Comparison of ENCODE assay signal across 9 cellular contexts in genomic region chr14:49962616-49963015, GRCh38.
DNase-seq lines count a peak whose midpoint lies in the region; ATAC-seq and FAIRE-seq lines count a peak whose summit lies in the region.
"Had no signal": no experiment of that assay in that cellular context is flagged by ENCODE, and none has a peak within 500 bp of the region (broad histone marks: within the 10 kb centered on the region; RNA-seq: fewer than 3 reads in every experiment).

No MANE protein-coding gene starts in this region.

- ATAC-seq in HG02938 (IDR thresholded peaks at IDR 0.05; ENCODE audit: unreplicated experiment), result peak; percentile 46

- no peaks in the 10 kb centered on the region for H3K36me3 ChIP-seq in H7 (replicated peaks; ENCODE audit: control insufficient read depth, insufficient read depth, low read length)
- H3K36me3 ChIP-seq: SJSA1 had no signal

- H3K27me3 ChIP-seq in H7 (ENCODE audit: control insufficient read depth, insufficient read depth, low read length), result no peaks in the 10 kb centered on the region
- H3K27me3 ChIP-seq: SJSA1 had no signal

- DNase-seq in GM18507 (ENCODE audit: extremely low spot score, insufficient read length, low read depth), result no peak
- DNase-seq in activated T-cell treated with anti-CD3 and anti-CD28 coated beads, Interleukin-2, amount 50 U/mL, for 48 hours, result peak; percentile 84
- DNase-seq in H4 (ENCODE audit: low spot score), result no peak
- no peak for DNase-seq in amygdala (lab: John Stamatoyannopoulos, UW)
- no peak for DNase-seq in H7
- no peak for DNase-seq in foreskin melanocyte

- H3K4me3 ChIP-seq in skin epidermis (no peak overlapping the region), H7 (ENCODE audit: insufficient read depth, low read depth, low read length) (no peak overlapping the region)
- H3K4me3 ChIP-seq: SJSA1 had no signal

- peak overlapping the region in 18 of 21 experiments; percentile 1 to 80 (median 65) for H3K27ac ChIP-seq in skin epidermis
- H3K27ac ChIP-seq: SJSA1 had no signal

- peak; percentile 89 for FAIRE-seq in GM18507 (lab: Jason Lieb, UNC)

Comparison
In these comparisons a context has a peak if more than half of its experiments do, and no peak if none do; other contexts are left out.
1. DNase-seq: peak in activated T-cell treated with anti-CD3 and anti-CD28 coated beads, Interleukin-2, amount 50 U/mL, for 48 hours (2 of 2); none in GM18507 (single experiment), H4 (single experiment), amygdala (0 of 56), H7 (single experiment) and foreskin melanocyte (single experiment).